Comparison of ENCODE assay signal across 31 cellular contexts in the genomic region with DNA sequence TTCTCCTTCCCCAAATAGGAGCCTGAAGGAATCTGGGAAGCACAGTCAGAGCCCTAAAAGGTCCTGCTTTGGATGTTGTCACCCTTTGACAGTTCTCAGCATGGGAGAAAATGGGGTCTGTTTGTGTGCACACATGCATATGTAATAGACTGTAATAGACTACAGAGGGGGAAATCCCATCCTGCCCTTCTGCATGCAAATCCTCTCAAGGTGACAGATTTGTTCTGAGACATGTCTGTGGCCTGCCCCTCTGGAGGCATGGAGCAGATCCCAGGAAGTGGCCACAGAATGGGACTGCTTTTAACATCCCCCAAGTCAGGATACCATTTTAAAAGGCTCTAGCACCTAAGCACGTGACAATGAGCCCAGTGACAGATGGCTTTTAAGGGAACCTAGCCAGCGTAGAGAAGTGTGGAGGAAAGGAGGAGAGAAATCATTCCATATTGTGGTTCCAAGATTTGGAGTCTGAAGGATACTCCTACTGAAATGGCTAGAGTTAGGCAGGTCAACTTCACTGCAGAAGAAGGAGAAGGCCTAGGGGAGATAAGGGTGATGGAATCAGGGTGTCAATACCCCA.
DNase-seq lines count a peak whose midpoint lies in the region; ATAC-seq and TF ChIP-seq lines count a peak whose summit lies in the region.
"Had no signal": no experiment of that assay in that cellular context is flagged by ENCODE, and none has a peak within 500 bp of the region (broad histone marks: within the 10 kb centered on the region; RNA-seq: fewer than 3 reads in every experiment).

No MANE protein-coding gene starts in this region.

- no peak for TF ChIP-seq EP300 in neural cell (conservative IDR thresholded peaks at IDR 0.05; ENCODE audit: poor library complexity, severe bottlenecking)

- no peaks in the 10 kb centered on the region for H4K20me1 ChIP-seq in neural cell (ENCODE audit: insufficient read depth)

- no peaks in the 10 kb centered on the region for H3F3A ChIP-seq in neural cell (ENCODE audit: insufficient read depth, low read length, poor library complexity, severe bottlenecking)

- no peaks in the 10 kb centered on the region for H3K9me2 ChIP-seq in neural cell (ENCODE audit: insufficient read depth, low read length)

- peak overlapping the region; percentile 53 for H3K27ac ChIP-seq in neural cell (ENCODE audit: low read length)
- H3K27ac ChIP-seq: 22Rv1, ascending aorta, cardiac muscle cell, epithelial cell of prostate, parathyroid adenoma, suprapubic skin, upper lobe of left lung had no signal

- no peaks in the 10 kb centered on the region for H3K79me2 ChIP-seq in neural cell (replicated peaks; ENCODE audit: insufficient read depth, low read length)
- H3K79me2 ChIP-seq: parathyroid adenoma had no signal

- H3K36me3 ChIP-seq in neural cell (ENCODE audit: insufficient read depth, low read length), result no peaks in the 10 kb centered on the region
- H3K36me3 ChIP-seq: ascending aorta, cardiac muscle cell, suprapubic skin, upper lobe of left lung had no signal

- no peaks in the 10 kb centered on the region for H3K27me3 ChIP-seq in neural cell (ENCODE audit: insufficient read depth, low read depth, low read length)
- H3K27me3 ChIP-seq: ascending aorta, cardiac muscle cell, suprapubic skin, upper lobe of left lung had no signal

- no peak for TF ChIP-seq CTCF in neural cell (IDR thresholded peaks at IDR 0.05; ENCODE audit: poor library complexity, severe bottlenecking)

- H3K9me3 ChIP-seq in neural cell (ENCODE audit: low read length), result no peaks in the 10 kb centered on the region
- H3K9me3 ChIP-seq: ascending aorta, suprapubic skin, upper lobe of left lung had no signal

- no peak overlapping the region for H3K4me3 ChIP-seq in neural cell (ENCODE audit: low read length)
- H3K4me3 ChIP-seq: ascending aorta, cardiac muscle cell, suprapubic skin, upper lobe of left lung had no signal

- no peak overlapping the region for H3K4me2 ChIP-seq in neural cell (ENCODE audit: low read length)

- DNase-seq in DMS 273 (lab: John Stamatoyannopoulos, UW; ENCODE audit: unreplicated experiment) (peak; percentile 45), DMS 273 treated with DMSO at 0.1 percent for 48 hours (lab: John Stamatoyannopoulos, UW) (no peak), NAMALWA (ENCODE audit: low spot score) (peak; percentile 4), HT-29 (ENCODE audit: low spot score) (no peak), NCI-H1417 treated with DMSO at 0.1 percent for 48 hours (lab: John Stamatoyannopoulos, UW) (no peak)
- DNase-seq in activated CD4-positive, alpha-beta T cell treated with anti-CD3 and anti-CD28 coated beads, Interleukin-2, amount 50 U/mL, for 48 hours, result no peak
- DNase-seq: activated CD4-positive, alpha-beta memory T cell treated with anti-CD3 and anti-CD28 coated beads for 36 hours; activated CD4-positive, CD25-positive, alpha-beta regulatory T cell treated with anti-CD3 and anti-CD28 coated beads, Interleukin-2, amount 50 U/mL, for 72 hours; activated T-cell treated with anti-CD3 and anti-CD28 coated beads, Interleukin-2, amount 50 U/mL, for 72 hours; COR-L47; cortex of kidney; effector memory CD4-positive, alpha-beta T cell; H7; NCI-H1092 treated with DMSO at 0.1 percent for 48 hours; NCI-H2029; NCI-H2227 treated with DMSO at 0.1 percent for 48 hours; NCI-H748 treated with DMSO at 0.1 percent for 48 hours; nephron progenitor cell; retina; SIG-M5; small intestine; stimulated activated naive CD4-positive, alpha-beta T cell; upper lobe of left lung had no signal

- no peak for TF ChIP-seq RAD21 in neural cell (conservative IDR thresholded peaks at IDR 0.05)

- no peak overlapping the region for H3K9ac ChIP-seq in neural cell (ENCODE audit: low read length)
- H3K9ac ChIP-seq: parathyroid adenoma had no signal

- H2AFZ ChIP-seq in neural cell (ENCODE audit: low read depth, low read length), result no peak overlapping the region
- H2AFZ ChIP-seq: parathyroid adenoma had no signal

- ATAC-seq in GM21619 (IDR thresholded peaks at IDR 0.05; ENCODE audit: unreplicated experiment), result peak; percentile 73
- ATAC-seq: activated T-cell treated with anti-CD3 and anti-CD28 coated beads, Interleukin-2, amount 50 U/mL, for 72 hours had no signal

TF ChIP-seq in neural cell, 6 proteins besides CTCF, POLR2A, EP300 and RAD21:
- TF ChIP-seq REST (IDR thresholded peaks at IDR 0.05; ENCODE audit: borderline replicate concordance) (no peak), MXI1 (conservative IDR thresholded peaks at IDR 0.05; ENCODE audit: poor library complexity, severe bottlenecking) (no peak), EZH2 (IDR thresholded peaks at IDR 0.05; ENCODE audit: borderline replicate concordance, insufficient read depth, low read length, poor library complexity, severe bottlenecking) (no peak)

Comparison
In these comparisons a context has a peak if more than half of its experiments do, and no peak if none do; other contexts are left out.
1. DNase-seq: peak in DMS 273 (single experiment) and NAMALWA (single experiment); none in DMS 273 treated with DMSO at 0.1 percent for 48 hours (single experiment), HT-29 (single experiment), NCI-H1417 treated with DMSO at 0.1 percent for 48 hours (single experiment) and activated CD4-positive, alpha-beta T cell treated with anti-CD3 and anti-CD28 coated beads, Interleukin-2, amount 50 U/mL, for 48 hours (0 of 2).